Comparison of ENCODE assay signal across 19 cellular contexts in genomic region chr7:52475192-52475591, GRCh38.
A peak's percentile ranks its signal among the peaks of the same experiment; 100 is the strongest.
DNase-seq lines count a peak whose midpoint lies in the region; ATAC-seq, FAIRE-seq and TF ChIP-seq lines count a peak whose summit lies in the region.
"Had no signal": no experiment of that assay in that cellular context is flagged by ENCODE, and none has a peak within 500 bp of the region (broad histone marks: within the 10 kb centered on the region; RNA-seq: fewer than 3 reads in every experiment).

No MANE protein-coding gene starts in this region.

- H3K36me3 ChIP-seq in H1 (ENCODE audit: control insufficient read depth in 2 of 4, insufficient read depth in 4 of 4, low read length in 3 of 4), result no peaks in the 10 kb centered on the region
- H3K36me3 ChIP-seq in smooth muscle cell (ENCODE audit: low read depth), result no peaks in the 10 kb centered on the region
- H3K36me3 ChIP-seq in CD4-positive, alpha-beta memory T cell (ENCODE audit: insufficient read depth, low read length), result no peaks in the 10 kb centered on the region
- H3K36me3 ChIP-seq: BLaER1 treated with 17β-estradiol and CSF1 and Interleukin-3, amounts not matched to agents 10 nM and 100 nM; HAP-1 had no signal

- no peak for TF ChIP-seq POLR2A in H1 (IDR thresholded peaks at IDR 0.05; ENCODE audit: control extremely low read depth in 1 of 2, low read depth in 2 of 2, low read length in 2 of 2)

- H4K8ac ChIP-seq in H1 (ENCODE audit: extremely low read depth, insufficient read depth, low read length), result no peak overlapping the region

- no peaks in the 10 kb centered on the region for H3K23me2 ChIP-seq in H1 (ENCODE audit: low read depth, low read length)

- no peak overlapping the region for H4K5ac ChIP-seq in H1 (ENCODE audit: insufficient read length, low read depth, low read length)

- no peaks in the 10 kb centered on the region for H3K79me2 ChIP-seq in H1 (ENCODE audit: control insufficient read depth in 1 of 2, insufficient read depth in 2 of 2, low read length in 2 of 2)
- no peaks in the 10 kb centered on the region for H3K79me2 ChIP-seq in smooth muscle cell (ENCODE audit: low read depth)

- H3K9me3 Mint-ChIP-seq in CD4-positive, alpha-beta memory T cell, result peaks cover 0 to 23% (median 5%) of the 10 kb centered on the region in 8 donors
- H3K9me3 Mint-ChIP-seq: GM23338 had no signal

- H3K9ac ChIP-seq in H1 (replicated peaks in 1 of 4; ENCODE audit: extremely low read depth in 1 of 4, low read depth in 3 of 4, low read length in 3 of 4) (no peak overlapping the region), smooth muscle cell (ENCODE audit: low read depth) (no peak overlapping the region)
- H3K9ac ChIP-seq: BLaER1 treated with 17β-estradiol and CSF1 and Interleukin-3, amounts not matched to agents 10 nM and 100 nM had no signal

- H3K56ac ChIP-seq in H1 (replicated peaks; ENCODE audit: insufficient read length, low read depth, low read length), result no peak overlapping the region

- H2BK12ac ChIP-seq in H1 (ENCODE audit: low read depth, low read length), result no peak overlapping the region

- H2BK15ac ChIP-seq in H1 (ENCODE audit: low read length), result no peak overlapping the region

- H2BK5ac ChIP-seq in H1 (ENCODE audit: low read depth, low read length), result no peak overlapping the region

- H3K4me1 Mint-ChIP-seq in CD4-positive, alpha-beta memory T cell, result no peaks in the 10 kb centered on the region
- H3K4me1 Mint-ChIP-seq: B cell, CD14-positive monocyte had no signal

- no peak overlapping the region for H2AK5ac ChIP-seq in H1 (ENCODE audit: low read depth, low read length)

- TF ChIP-seq CTCF in H1 (IDR thresholded peaks at IDR 0.05; ENCODE audit: control extremely low read depth in 1 of 3, insufficient read depth in 1 of 3, low read depth in 1 of 3, low read length in 3 of 3), result no peak
- TF ChIP-seq CTCF in smooth muscle cell (IDR thresholded peaks at IDR 0.05; ENCODE audit: borderline replicate concordance, insufficient read depth, poor library complexity, severe bottlenecking), result no peak

- H4K91ac ChIP-seq in H1 (replicated peaks; ENCODE audit: insufficient read length, low read length), result no peak overlapping the region

- 0 out of 2 replicates have a peak overlapping the region, but pooled peaks have one; percentile 1 for H2AFZ ChIP-seq in H1 (ENCODE audit: low read length)
- peak overlapping the region; percentile 41 for H2AFZ ChIP-seq in smooth muscle cell (ENCODE audit: low read depth)
- H2AFZ ChIP-seq: GM23338 had no signal

- no peaks in the 10 kb centered on the region for H3K36me3 Mint-ChIP-seq in CD4-positive, alpha-beta memory T cell
- H3K36me3 Mint-ChIP-seq: CD14-positive monocyte had no signal

- no peak overlapping the region for H3K14ac ChIP-seq in H1 (ENCODE audit: insufficient read length)

- no peaks in the 10 kb centered on the region for H3K79me1 ChIP-seq in H1 (ENCODE audit: low read depth, low read length)

- H3K27ac Mint-ChIP-seq in CD4-positive, alpha-beta memory T cell, result no peak overlapping the region
- H3K27ac Mint-ChIP-seq: B cell; CD14-positive monocyte; CD4-positive, alpha-beta T cell; GM23338; HFFc6 had no signal

- peaks cover 0 to 7% (median 6%) of the 10 kb centered on the region in 4 experiments; a peak in 3 of 7 replicates for H3K4me1 ChIP-seq in H1 (replicated peaks in 1 of 4; ENCODE audit: control insufficient read depth in 3 of 4, insufficient read depth in 4 of 4, low read length in 3 of 4)
- no peaks in the 10 kb centered on the region for H3K4me1 ChIP-seq in smooth muscle cell (ENCODE audit: low read depth)
- H3K4me1 ChIP-seq in CD4-positive, alpha-beta memory T cell (ENCODE audit: insufficient read depth, low read length), result no peaks in the 10 kb centered on the region
- H3K4me1 ChIP-seq: BLaER1 treated with 17β-estradiol and CSF1 and Interleukin-3, amounts not matched to agents 10 nM and 100 nM had no signal

- H3K27me3 ChIP-seq in H1 (replicated peaks in 1 of 4; ENCODE audit: control insufficient read depth in 3 of 4, extremely low read depth in 1 of 4, insufficient read depth in 3 of 4, low read length in 3 of 4), result peaks cover 0 to 1% (median 0%) of the 10 kb centered on the region in 4 experiments; a peak in 1 of 7 replicates
- no peaks in the 10 kb centered on the region for H3K27me3 ChIP-seq in smooth muscle cell (ENCODE audit: low read depth)
- no peaks in the 10 kb centered on the region for H3K27me3 ChIP-seq in CD4-positive, alpha-beta memory T cell (ENCODE audit: insufficient read depth, low read length)
- H3K27me3 ChIP-seq: BLaER1 treated with 17β-estradiol and CSF1 and Interleukin-3, amounts not matched to agents 10 nM and 100 nM had no signal

- intact Hi-C loops in CD4-positive, alpha-beta memory T cell (cut with micrococcal nuclease), result no loop called here

- no peaks in the 10 kb centered on the region for H4K20me1 ChIP-seq in H1 (replicated peaks in 1 of 2; ENCODE audit: control insufficient read depth in 1 of 2, insufficient read depth in 2 of 2, low read length in 2 of 2)
- H4K20me1 ChIP-seq in smooth muscle cell (ENCODE audit: low read depth), result no peaks in the 10 kb centered on the region
- H4K20me1 ChIP-seq: BLaER1 treated with 17β-estradiol and CSF1 and Interleukin-3, amounts not matched to agents 10 nM and 100 nM had no signal

- H3K27ac ChIP-seq in H1 (ENCODE audit: low read depth, low read length) (no peak overlapping the region), smooth muscle cell (ENCODE audit: low read depth) (no peak overlapping the region)
- H3K27ac ChIP-seq in CD4-positive, alpha-beta memory T cell (ENCODE audit: low read depth, low read length), result no peak overlapping the region
- H3K27ac ChIP-seq: BLaER1 treated with 17β-estradiol and CSF1 and Interleukin-3, amounts not matched to agents 10 nM and 100 nM had no signal

- H3K4me2 ChIP-seq in H1 (ENCODE audit: insufficient read depth in 1 of 2, low read depth in 2 of 2, low read length in 2 of 2) (no peak overlapping the region), smooth muscle cell (no peak overlapping the region)
- H3K4me2 ChIP-seq: BLaER1 treated with 17β-estradiol and CSF1 and Interleukin-3, amounts not matched to agents 10 nM and 100 nM; GM23338 had no signal

- no peak overlapping the region for H3K4me3 ChIP-seq in H1 (ENCODE audit: extremely low read depth in 1 of 4, insufficient read depth in 2 of 4, low read depth in 3 of 4, low read length in 4 of 4)
- H3K4me3 ChIP-seq in smooth muscle cell, result no peak overlapping the region
- no peak overlapping the region for H3K4me3 ChIP-seq in CD4-positive, alpha-beta memory T cell (ENCODE audit: low read length in 2 of 2)
- H3K4me3 ChIP-seq: BLaER1 treated with 17β-estradiol and CSF1 and Interleukin-3, amounts not matched to agents 10 nM and 100 nM; GM23338; HAP-1 had no signal

- H2BK120ac ChIP-seq in H1 (replicated peaks; ENCODE audit: low read depth, low read length), result no peak overlapping the region

- no peak overlapping the region for H3K4me3 Mint-ChIP-seq in CD4-positive, alpha-beta memory T cell
- H3K4me3 Mint-ChIP-seq: B cell; CD14-positive monocyte; CD4-positive, alpha-beta T cell; GM23338; HFFc6 had no signal

- H3F3A ChIP-seq in smooth muscle cell (ENCODE audit: low read depth), result no peaks in the 10 kb centered on the region

- peak; percentile 90 for DNase-seq in SK-N-DZ (ENCODE audit: low spot score)
- DNase-seq in H1 (ENCODE audit: low read depth in 1 of 2, low spot score in 2 of 2), result no peak
- no peak for DNase-seq in smooth muscle cell (lab: John Stamatoyannopoulos, UW; ENCODE audit: unreplicated experiment)
- no peak for DNase-seq in CD4-positive, alpha-beta memory T cell
- no peak for DNase-seq in NCI-H2081 treated with DMSO at 0.1 percent for 48 hours (lab: John Stamatoyannopoulos, UW)
- DNase-seq: Calu3; CD4-positive, alpha-beta T cell; COR-L47; DMS53; HFFc6 had no signal

- no peak overlapping the region for H3K23ac ChIP-seq in H1 (ENCODE audit: insufficient read length)

- POLR2A ChIA-PET in H1 (lab: Charles Lee; ENCODE audit: partially characterized antibody), result no interaction called here
- POLR2A ChIA-PET in CD4-positive, alpha-beta memory T cell (lab: Charles Lee; ENCODE audit: partially characterized antibody), result no interaction called here

- H3K27me3 Mint-ChIP-seq in CD4-positive, alpha-beta memory T cell, result no peaks in the 10 kb centered on the region
- H3K27me3 Mint-ChIP-seq: B cell; CD4-positive, alpha-beta T cell had no signal

- no peak for TF ChIP-seq RAD21 in H1 (IDR thresholded peaks at IDR 0.05 in 1 of 2, conservative IDR thresholded peaks at IDR 0.05 in 1 of 2; ENCODE audit: low read depth in 2 of 2, low read length in 2 of 2)

- no peak for FAIRE-seq in H1 (lab: Jason Lieb, UNC)
- FAIRE-seq: G401.6, GM12892, GM19239 had no signal

- H3K9me3 ChIP-seq in H1 (ENCODE audit: insufficient read depth in 2 of 2, low read depth in 1 of 2, low read length in 1 of 2) (no peaks in the 10 kb centered on the region), smooth muscle cell (replicated peaks; ENCODE audit: low read depth) (no peaks in the 10 kb centered on the region)
- no peaks in the 10 kb centered on the region for H3K9me3 ChIP-seq in CD4-positive, alpha-beta memory T cell (ENCODE audit: control insufficient read depth in 1 of 2, low read length in 2 of 2)
- H3K9me3 ChIP-seq: HAP-1 had no signal

- ATAC-seq in GM21526 (IDR thresholded peaks at IDR 0.05; ENCODE audit: low FRiP score, unreplicated experiment), result no peak
- ATAC-seq: GM23338 had no signal

- no peak for TF ChIP-seq EP300 in H1 (IDR thresholded peaks at IDR 0.05; ENCODE audit: borderline replicate concordance in 1 of 2, low read depth in 2 of 2, low read length in 2 of 2)

- CTCF ChIA-PET in H1 (lab: Charles Lee; ENCODE audit: partially characterized antibody), result interaction anchor here (0.6 kb wide), 1 partner anchor 46 kb away, joined by 3 read pairs; no protein-coding TSS in a partner anchor
- CTCF ChIA-PET in CD4-positive, alpha-beta memory T cell (lab: Charles Lee; ENCODE audit: partially characterized antibody), result no interaction called here

- no peak overlapping the region for H3K4ac ChIP-seq in H1 (replicated peaks; ENCODE audit: insufficient read length, low read depth, low read length)

- H2BK20ac ChIP-seq in H1 (ENCODE audit: low read length), result no peak overlapping the region

- H3K18ac ChIP-seq in H1 (ENCODE audit: extremely low read depth, low read length), result no peak overlapping the region

TF ChIP-seq in H1, 55 proteins besides CTCF, POLR2A, EP300 and RAD21 (continues in another document):
- no peak for TF ChIP-seq FOSL1 (IDR thresholded peaks at IDR 0.05; ENCODE audit: insufficient read depth, low read depth, low read length)
- no peak for TF ChIP-seq GABPA (IDR thresholded peaks at IDR 0.05; ENCODE audit: borderline replicate concordance, insufficient read depth, low read length)
- TF ChIP-seq GTF2F1 (IDR thresholded peaks at IDR 0.05; ENCODE audit: borderline replicate concordance, low read depth, low read length), result no peak
- TF ChIP-seq KDM1A (IDR thresholded peaks at IDR 0.05; ENCODE audit: borderline replicate concordance, low read length), result no peak
- TF ChIP-seq NRF1 (IDR thresholded peaks at IDR 0.05; ENCODE audit: low read depth, low read length), result no peak
- TF ChIP-seq BRCA1 (IDR thresholded peaks at IDR 0.05; ENCODE audit: low read depth, low read length), result no peak
- TF ChIP-seq SUZ12 (IDR thresholded peaks at IDR 0.05; ENCODE audit: low read length), result no peak
- no peak for TF ChIP-seq MAX (IDR thresholded peaks at IDR 0.05)
